Comparison of ENCODE assay signal across 24 cellular contexts in genomic region chr2:140027320-140027719, GRCh38.
"Had no signal": no experiment of that assay in that cellular context is flagged by ENCODE, and none has a peak within 500 bp of the region (broad histone marks: within the 10 kb centered on the region; RNA-seq: fewer than 3 reads in every experiment).

No MANE protein-coding gene starts in this region.

- DNase-seq: activated CD4-positive, alpha-beta T cell treated with anti-CD3 and anti-CD28 coated beads for 1 hour; activated CD4-positive, alpha-beta T cell treated with anti-CD3 and anti-CD28 coated beads, Interleukin-2, amount 50 U/mL, for 4 hours; activated CD8-positive, alpha-beta memory T cell treated with anti-CD3 and anti-CD28 coated beads for 24 hours; activated CD8-positive, alpha-beta memory T cell treated with anti-CD3 and anti-CD28 coated beads, Interleukin-2, amount 50 U/mL, for 48 hours; activated naive CD4-positive, alpha-beta T cell; activated naive CD8-positive, alpha-beta T cell treated with anti-CD3 and anti-CD28 coated beads for 36 hours; activated T-cell treated with anti-CD3 and anti-CD28 coated beads, Interleukin-2, amount 50 U/mL, for 4 hours; central memory CD4-positive, alpha-beta T cell; dermis blood vessel endothelial cell; effector CD8-positive, alpha-beta T cell; foreskin melanocyte; kidney glomerular epithelial cell; left lung; naive thymus-derived CD4-positive, alpha-beta T cell; sigmoid colon; stimulated activated CD4-positive, alpha-beta T cell treated with anti-CD3 and anti-CD28 coated beads, Interleukin-15, amount 100 ng/mL, for 24 hours; stimulated activated CD8-positive, alpha-beta memory T cell treated with anti-CD3 and anti-CD28 coated beads, Interleukin-4, amount 100 ng/mL, for 48 hours; stimulated activated naive B cell treated with anti-CD40 and anti-IgM and Interleukin-4, amounts not matched to agents 10 μg/mL and 1 μg/mL and 100 μg/mL, for 72 hours; trophoblast cell; uterus had no signal

- H3K27ac ChIP-seq: left lung, sigmoid colon, uterus, VCaP had no signal

- ATAC-seq: activated T-cell treated with anti-CD3 and anti-CD28 coated beads, Interleukin-2, amount 50 U/mL, for 4 hours; left lung; naive thymus-derived CD4-positive, alpha-beta T cell; stimulated activated naive B cell treated with anti-CD40 and anti-IgM and Interleukin-4, amounts not matched to agents 10 μg/mL and 1 μg/mL and 100 μg/mL, for 72 hours had no signal

- H3K4me2 ChIP-seq: smooth muscle cell had no signal

- H3K4me1 ChIP-seq: left lung, sigmoid colon, uterus had no signal

- FAIRE-seq: astrocyte had no signal

- H3K36me3 ChIP-seq: left lung, sigmoid colon, uterus had no signal

- H3K4me3 ChIP-seq: left lung, lung, sigmoid colon, smooth muscle cell, uterus had no signal

- H3K27me3 ChIP-seq: left lung, sigmoid colon, uterus had no signal

- H3K9me3 ChIP-seq: left lung, sigmoid colon, uterus had no signal
